ENCODE assay signal across 32 cellular contexts in genomic region chr10:13388478-13388877, GRCh38.
"Had no signal": no experiment of that assay in that cellular context is flagged by ENCODE, and none has a peak within 500 bp of the region (broad histone marks: within the 10 kb centered on the region; RNA-seq: fewer than 3 reads in every experiment).

No MANE protein-coding gene starts in this region.

- ATAC-seq: activated CD4-positive, alpha-beta T cell treated with anti-CD3 and anti-CD28 coated beads for 36 hours; activated CD8-positive, alpha-beta memory T cell treated with anti-CD3 and anti-CD28 coated beads, Interleukin-2, amount 10 ng/mL, durations not matched to agents 7 days and 5 days; activated CD8-positive, alpha-beta T cell treated with anti-CD3 and anti-CD28 coated beads, Interleukin-2, amount 10 ng/mL, durations not matched to agents 7 days and 5 days; foreskin keratinocyte; gastrocnemius medialis; heart left ventricle had no signal

- H3K36me3 ChIP-seq: ascending aorta, breast epithelium, esophagus muscularis mucosa, gastrocnemius medialis, heart left ventricle had no signal

- H3K9me3 ChIP-seq: ascending aorta, breast epithelium, esophagus muscularis mucosa, gastrocnemius medialis, heart left ventricle had no signal

- H3K27ac ChIP-seq: ascending aorta, breast epithelium, coronary artery, dorsolateral prefrontal cortex, esophagus muscularis mucosa, foreskin keratinocyte, gastrocnemius medialis, heart left ventricle had no signal

- H3K4me1 ChIP-seq: ascending aorta, breast epithelium, foreskin keratinocyte had no signal

- H3K27ac Mint-ChIP-seq: activated CD4-positive, alpha-beta memory T cell treated with anti-CD3 and anti-CD28 coated beads for 36 hours; activated CD4-positive, alpha-beta T cell treated with anti-CD3 and anti-CD28 coated beads for 36 hours; activated CD4-positive, alpha-beta T cell treated with anti-CD3 and anti-CD28 coated beads, Interleukin-2, amount 10 ng/mL, durations not matched to agents 24 days and 14 days; activated CD8-positive, alpha-beta memory T cell treated with anti-CD3 and anti-CD28 coated beads, Interleukin-2, amount 10 ng/mL, durations not matched to agents 7 days and 5 days; activated CD8-positive, alpha-beta T cell treated with anti-CD3 and anti-CD28 coated beads, Interleukin-2, amount 10 ng/mL, durations not matched to agents 7 days and 5 days; activated naive CD4-positive, alpha-beta T cell treated with anti-CD3 and anti-CD28 coated beads for 36 hours; activated naive CD4-positive, alpha-beta T cell treated with anti-CD3 and anti-CD28 coated beads, Interleukin-2, amount 50 U/mL, for 24 hours; activated naive CD8-positive, alpha-beta T cell treated with anti-CD3 and anti-CD28 coated beads, Interleukin-2, amount 10 ng/mL, durations not matched to agents 7 days and 5 days; activated T-helper 1 cell treated with anti-CD3 and anti-CD28 coated beads, Interleukin-12 subunit alpha, Interleukin-12 subunit beta, Interleukin-2, Interleukin-4 antibody, amounts not matched to agents 30 ng/mL and 10 ng/mL and 1 ng/mL, durations not matched to agents 14 hours and 24 hours and 36 hours; activated T-helper 2 cell treated with anti-CD3 and anti-CD28 coated beads, Interferon-gamma antibody, Interleukin-2, Interleukin-4, amounts not matched to agents 10 μg/mL and 5 μg/mL and 100 μg/mL, durations not matched to agents 14 hours and 24 hours and 36 hours; brain; dendritic cell treated with granulocyte-macrophage colony-stimulating factor and Interleukin-4, amounts not matched to agents 40 ng/mL and 50 ng/mL, for 4 days; endodermal cell had no signal

- H3K36me3 Mint-ChIP-seq: activated CD4-positive, alpha-beta memory T cell treated with anti-CD3 and anti-CD28 coated beads for 36 hours; activated CD8-positive, alpha-beta memory T cell treated with anti-CD3 and anti-CD28 coated beads, Interleukin-2, amount 10 ng/mL, durations not matched to agents 7 days and 5 days; activated naive CD4-positive, alpha-beta T cell treated with anti-CD3 and anti-CD28 coated beads, Interleukin-2, amount 50 U/mL, for 24 hours; activated naive CD8-positive, alpha-beta T cell treated with anti-CD3 and anti-CD28 coated beads, Interleukin-2, amount 10 ng/mL, durations not matched to agents 7 days and 5 days; brain had no signal

- DNase-seq: activated CD4-positive, alpha-beta memory T cell treated with anti-CD3 and anti-CD28 coated beads for 36 hours; activated CD4-positive, alpha-beta T cell treated with anti-CD3 and anti-CD28 coated beads for 36 hours; activated CD4-positive, alpha-beta T cell treated with anti-CD3 and anti-CD28 coated beads, Interleukin-2, amount 10 ng/mL, durations not matched to agents 24 days and 14 days; activated CD4-positive, CD25-positive, alpha-beta regulatory T cell; activated CD4-positive, CD25-positive, alpha-beta regulatory T cell treated with anti-CD3 and anti-CD28 coated beads, Interleukin-2, amount 50 U/mL, for 72 hours; activated CD8-positive, alpha-beta memory T cell treated with anti-CD3 and anti-CD28 coated beads, Interleukin-2, amount 10 ng/mL, durations not matched to agents 7 days and 5 days; activated CD8-positive, alpha-beta memory T cell treated with anti-CD3 and anti-CD28 coated beads, Interleukin-2, amount 50 U/mL, for 4 hours; activated CD8-positive, alpha-beta T cell treated with anti-CD3 and anti-CD28 coated beads, Interleukin-2, amount 10 ng/mL, durations not matched to agents 7 days and 5 days; activated effector memory CD4-positive, alpha-beta T cell treated with anti-CD3 and anti-CD28 coated beads, Interleukin-2, amount 50 U/mL, for 16 hours; activated naive CD4-positive, alpha-beta T cell treated with anti-CD3 and anti-CD28 coated beads for 36 hours; activated naive CD8-positive, alpha-beta T cell treated with anti-CD3 and anti-CD28 coated beads, Interleukin-2, amount 10 ng/mL, durations not matched to agents 7 days and 5 days; activated T-cell treated with anti-CD3 and anti-CD28 coated beads, Interleukin-2, amount 50 U/mL, for 1 hour; activated T-cell treated with anti-CD3 and anti-CD28 coated beads, Interleukin-2, amount 50 U/mL, for 48 hours; dorsolateral prefrontal cortex; effector memory CD4-positive, alpha-beta T cell; endodermal cell; erythroblast; foreskin keratinocyte; gastrocnemius medialis; glutamatergic neuron; heart left ventricle; T-helper 2 cell had no signal

- H3K9me3 Mint-ChIP-seq: activated CD4-positive, alpha-beta memory T cell treated with anti-CD3 and anti-CD28 coated beads for 36 hours; activated CD4-positive, alpha-beta T cell treated with anti-CD3 and anti-CD28 coated beads, Interleukin-2, amount 10 ng/mL, durations not matched to agents 24 days and 14 days; activated naive CD4-positive, alpha-beta T cell treated with anti-CD3 and anti-CD28 coated beads for 36 hours; activated naive CD4-positive, alpha-beta T cell treated with anti-CD3 and anti-CD28 coated beads, Interleukin-2, amount 50 U/mL, for 24 hours; activated naive CD8-positive, alpha-beta T cell treated with anti-CD3 and anti-CD28 coated beads, Interleukin-2, amount 10 ng/mL, durations not matched to agents 7 days and 5 days; activated T-helper 1 cell treated with anti-CD3 and anti-CD28 coated beads, Interleukin-12 subunit alpha, Interleukin-12 subunit beta, Interleukin-2, Interleukin-4 antibody, amounts not matched to agents 30 ng/mL and 10 ng/mL and 1 ng/mL, durations not matched to agents 14 hours and 24 hours and 36 hours; activated T-helper 2 cell treated with anti-CD3 and anti-CD28 coated beads, Interferon-gamma antibody, Interleukin-2, Interleukin-4, amounts not matched to agents 10 μg/mL and 5 μg/mL and 100 μg/mL, durations not matched to agents 14 hours and 24 hours and 36 hours; brain; central memory CD8-positive, alpha-beta T cell; dendritic cell treated with granulocyte-macrophage colony-stimulating factor and Interleukin-4, amounts not matched to agents 40 ng/mL and 50 ng/mL, for 4 days; endodermal cell had no signal

- H3K4me3 ChIP-seq: ascending aorta, breast epithelium, coronary artery, dorsolateral prefrontal cortex, esophagus muscularis mucosa, gastrocnemius medialis, heart left ventricle had no signal

- H3K27me3 ChIP-seq: ascending aorta, breast epithelium had no signal
